ENCODE assay signal across 37 cellular contexts in the genomic region with DNA sequence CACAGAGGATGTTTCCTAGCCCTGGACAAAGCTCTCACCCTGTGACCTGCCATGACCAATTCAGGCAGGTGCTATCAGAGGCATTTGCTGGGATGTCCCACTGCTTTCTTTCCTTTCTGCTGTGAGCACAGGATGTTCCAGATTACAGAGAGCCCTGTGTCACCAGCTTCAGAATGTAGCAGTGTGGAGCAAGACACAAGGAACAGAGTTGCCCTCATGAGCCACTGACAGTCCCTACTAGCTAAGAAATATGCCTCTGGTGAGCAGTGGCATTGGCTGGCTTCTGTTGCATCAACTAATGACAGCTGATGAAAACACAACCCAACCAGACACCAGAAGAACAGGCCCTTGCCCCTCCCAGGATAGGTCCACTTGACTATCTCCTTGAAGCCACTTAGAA.
DNase-seq lines count a peak whose midpoint lies in the region; ATAC-seq, FAIRE-seq and TF ChIP-seq lines count a peak whose summit lies in the region.
"Had no signal": no experiment of that assay in that cellular context is flagged by ENCODE, and none has a peak within 500 bp of the region (broad histone marks: within the 10 kb centered on the region; RNA-seq: fewer than 3 reads in every experiment).

No MANE protein-coding gene starts in this region.

- H3K4ac ChIP-seq in neuronal stem cell (ENCODE audit: low read length) = no peak overlapping the region

- no peak overlapping the region for H3K27ac Mint-ChIP-seq in activated T-helper 17 cell treated with anti-CD3 and anti-CD28 coated beads, Interleukin-2, amount 50 U/mL, for 72 hours
- H3K27ac Mint-ChIP-seq: B cell; CD14-positive monocyte; CD4-positive, alpha-beta memory T cell; CD4-positive, alpha-beta T cell; CD4-positive, CD25-positive, alpha-beta regulatory T cell; CD8-positive, alpha-beta T cell had no signal

- H2AFZ ChIP-seq in neuronal stem cell (ENCODE audit: low read length) = no peak overlapping the region

- no peak for TF ChIP-seq POLR2A in gastrocnemius medialis (IDR thresholded peaks at IDR 0.05)

- H3K4me1 Mint-ChIP-seq in activated T-helper 17 cell treated with anti-CD3 and anti-CD28 coated beads, Interleukin-2, amount 50 U/mL, for 72 hours = no peaks in the 10 kb centered on the region
- H3K4me1 Mint-ChIP-seq: B cell; CD4-positive, alpha-beta memory T cell; CD4-positive, CD25-positive, alpha-beta regulatory T cell; CD8-positive, alpha-beta memory T cell had no signal

- H2BK5ac ChIP-seq in neuronal stem cell (ENCODE audit: low read length) = no peak overlapping the region

- H3K9ac ChIP-seq in neuronal stem cell (ENCODE audit: low read depth, low read length, poor library complexity) = peak overlapping the region; percentile 61
- H3K9ac ChIP-seq: BLaER1; BLaER1 treated with 17β-estradiol and CSF1 and Interleukin-3, amounts not matched to agents 10 nM and 100 nM had no signal

- H2BK120ac ChIP-seq in neuronal stem cell (ENCODE audit: low read depth, low read length) = no peak overlapping the region

- H2BK12ac ChIP-seq in neuronal stem cell (ENCODE audit: low read length) = no peak overlapping the region

- H4K91ac ChIP-seq in neuronal stem cell (ENCODE audit: low read depth, low read length, poor library complexity) = no peak overlapping the region

- H3K4me3 ChIP-seq in bronchial epithelial cell (ENCODE audit: low read depth, low read length) = no peak overlapping the region
- no peak overlapping the region for H3K4me3 ChIP-seq in neuronal stem cell (ENCODE audit: low read length in 2 of 2)
- H3K4me3 ChIP-seq in gastrocnemius medialis = no peak overlapping the region
- no peak overlapping the region for H3K4me3 ChIP-seq in SJCRH30
- H3K4me3 ChIP-seq: A549; BLaER1; BLaER1 treated with 17β-estradiol and CSF1 and Interleukin-3, amounts not matched to agents 10 nM and 100 nM had no signal

- H3K36me3 ChIP-seq in bronchial epithelial cell (ENCODE audit: control insufficient read depth, insufficient read depth, low read length) (no peaks in the 10 kb centered on the region), neuronal stem cell (replicated peaks in 1 of 2; ENCODE audit: control insufficient read depth in 2 of 2, insufficient read depth in 2 of 2, low read length in 2 of 2) (no peaks in the 10 kb centered on the region), gastrocnemius medialis (no peaks in the 10 kb centered on the region), SJCRH30 (no peaks in the 10 kb centered on the region)
- H3K36me3 ChIP-seq: BE2C; BLaER1; BLaER1 treated with 17β-estradiol and CSF1 and Interleukin-3, amounts not matched to agents 10 nM and 100 nM had no signal

- H3K36me3 Mint-ChIP-seq in activated T-helper 17 cell treated with anti-CD3 and anti-CD28 coated beads, Interleukin-2, amount 50 U/mL, for 72 hours (ENCODE audit: low read depth) = no peaks in the 10 kb centered on the region
- H3K36me3 Mint-ChIP-seq: CD14-positive monocyte; CD4-positive, alpha-beta memory T cell; CD4-positive, CD25-positive, alpha-beta regulatory T cell; CD8-positive, alpha-beta memory T cell; CD8-positive, alpha-beta T cell had no signal

- no peaks in the 10 kb centered on the region for H3K9me3 Mint-ChIP-seq in activated T-helper 17 cell treated with anti-CD3 and anti-CD28 coated beads, Interleukin-2, amount 50 U/mL, for 72 hours
- H3K9me3 Mint-ChIP-seq: CD4-positive, alpha-beta T cell had no signal

- TF ChIP-seq CTCF in bronchial epithelial cell (IDR thresholded peaks at IDR 0.05; ENCODE audit: insufficient read depth, low read length, severe bottlenecking) (no peak), gastrocnemius medialis (IDR thresholded peaks at IDR 0.05 in 4 of 5, conservative IDR thresholded peaks at IDR 0.05 in 1 of 5) (no peak)

- H2BK15ac ChIP-seq in neuronal stem cell (ENCODE audit: low read length) = no peak overlapping the region

- no peaks in the 10 kb centered on the region for H3K27me3 Mint-ChIP-seq in activated T-helper 17 cell treated with anti-CD3 and anti-CD28 coated beads, Interleukin-2, amount 50 U/mL, for 72 hours
- H3K27me3 Mint-ChIP-seq: B cell; CD4-positive, alpha-beta memory T cell; CD4-positive, alpha-beta T cell had no signal

- in situ Hi-C loops in gastrocnemius medialis (cut with MboI; ENCODE audit: low sequenced_read_pairs in 4 of 4) = loop anchor here in 1 of 4 donors (5.0 kb wide), 1 partner anchor 57 kb away; no protein-coding TSS in a partner anchor

- no peak overlapping the region for H3K23ac ChIP-seq in neuronal stem cell (ENCODE audit: low read depth, low read length, poor library complexity)

- no peak overlapping the region for H3K14ac ChIP-seq in neuronal stem cell (ENCODE audit: low read length)

- ATAC-seq in gastrocnemius medialis = peak; percentile 42 to 71
- no peak for ATAC-seq in activated T-helper 17 cell treated with anti-CD3 and anti-CD28 coated beads, Interleukin-2, amount 50 U/mL, for 72 hours (replicated peaks)
- ATAC-seq: A549; CD8-positive, alpha-beta T cell had no signal

- H3K27ac ChIP-seq in neuronal stem cell (replicated peaks; ENCODE audit: low read length) = no peak overlapping the region
- H3K27ac ChIP-seq in gastrocnemius medialis = peak overlapping the region in 1 of 4 donors; percentile 64
- H3K27ac ChIP-seq in SJCRH30 = no peak overlapping the region
- H3K27ac ChIP-seq: 22Rv1; A549; BLaER1; BLaER1 treated with 17β-estradiol and CSF1 and Interleukin-3, amounts not matched to agents 10 nM and 100 nM; C4-2B had no signal

- no peak overlapping the region for H4K8ac ChIP-seq in neuronal stem cell (ENCODE audit: low read depth, low read length)

- DNase-seq in bronchial epithelial cell (ENCODE audit: low read depth) (no peak), myocyte (ENCODE audit: low read depth) (peak; percentile 35), neuronal stem cell (ENCODE audit: low spot score) (no peak), gastrocnemius medialis (peak; percentile 39), GM19238 (ENCODE audit: insufficient read length, low spot score) (no peak), SJCRH30 (no peak)
- no peak for DNase-seq in stimulated activated CD4-positive, alpha-beta T cell treated with anti-CD3 and anti-CD28 coated beads, Interleukin-4, amount 100 ng/mL, for 1 hour
- DNase-seq: 8988T; ACHN; AML-193; BE2C; C1 segment of cervical spinal cord; Caco-2; Calu3; CD4-positive, alpha-beta memory T cell; CD4-positive, alpha-beta T cell; CD4-positive, CD25-positive, alpha-beta regulatory T cell; CD8-positive, alpha-beta memory T cell; CD8-positive, alpha-beta T cell; COR-L47; DMS 273 treated with DMSO at 0.1 percent for 48 hours; DMS153; DMS53; DMS79; DMS79 treated with DMSO at 0.1 percent for 48 hours; DND-41; EL had no signal

- no peaks in the 10 kb centered on the region for H3K4me1 ChIP-seq in neuronal stem cell (ENCODE audit: control insufficient read depth in 2 of 2, insufficient read depth in 1 of 2, low read depth in 1 of 2, low read length in 2 of 2)
- H3K4me1 ChIP-seq in gastrocnemius medialis = peaks cover 0 to 29% of the 10 kb centered on the region in 2 donors
- H3K4me1 ChIP-seq in SJCRH30 = peaks cover 11% of the 10 kb centered on the region
- H3K4me1 ChIP-seq: A549, BE2C, Caco-2 had no signal

- H2AK5ac ChIP-seq in neuronal stem cell (ENCODE audit: low read depth, low read length) = no peak overlapping the region

- H3K4me2 ChIP-seq in neuronal stem cell (ENCODE audit: insufficient read depth, low read length, poor library complexity, severe bottlenecking) = no peak overlapping the region
- H3K4me2 ChIP-seq: A549; BLaER1; BLaER1 treated with 17β-estradiol and CSF1 and Interleukin-3, amounts not matched to agents 10 nM and 100 nM had no signal

- no peaks in the 10 kb centered on the region for H3K79me1 ChIP-seq in neuronal stem cell (ENCODE audit: low read depth, low read length)

- intact Hi-C loops in gastrocnemius medialis (cut with DNase I; ENCODE audit: low total_unique reads) = loop anchor here (10.0 kb wide), 1 partner anchor 660 kb away; no protein-coding TSS in a partner anchor

- FAIRE-seq in bronchial epithelial cell (lab: Jason Lieb, UNC) = peak; percentile 86
- FAIRE-seq: A204.1, A549, D721Med had no signal

- no peak overlapping the region for H3K4me3 Mint-ChIP-seq in activated T-helper 17 cell treated with anti-CD3 and anti-CD28 coated beads, Interleukin-2, amount 50 U/mL, for 72 hours
- H3K4me3 Mint-ChIP-seq: B cell; CD14-positive monocyte; CD4-positive, alpha-beta memory T cell; CD4-positive, alpha-beta T cell; CD8-positive, alpha-beta memory T cell; CD8-positive, alpha-beta T cell had no signal

- H3K18ac ChIP-seq in neuronal stem cell (ENCODE audit: low read length) = no peak overlapping the region

- H3K27me3 ChIP-seq in bronchial epithelial cell (ENCODE audit: control insufficient read depth, insufficient read depth, low read length) (peaks cover 3% of the 10 kb centered on the region), neuronal stem cell (ENCODE audit: control insufficient read depth in 3 of 3, insufficient read depth in 3 of 3, low read depth in 1 of 3, low read length in 3 of 3) (no peaks in the 10 kb centered on the region), gastrocnemius medialis (no peaks in the 10 kb centered on the region), SJCRH30 (no peaks in the 10 kb centered on the region; the same call in 1 of the 2 replicates)
- H3K27me3 ChIP-seq: BE2C; BLaER1; BLaER1 treated with 17β-estradiol and CSF1 and Interleukin-3, amounts not matched to agents 10 nM and 100 nM had no signal

- H3K9me3 ChIP-seq in neuronal stem cell (replicated peaks in 1 of 2; ENCODE audit: control insufficient read depth in 2 of 2, insufficient read depth in 1 of 2, low read depth in 1 of 2, low read length in 2 of 2) (no peaks in the 10 kb centered on the region), gastrocnemius medialis (no peaks in the 10 kb centered on the region), SJCRH30 (replicated peaks) (0 out of 2 replicates have a peak, but pooled peaks cover 2% of the 10 kb centered on the region)
- H3K9me3 ChIP-seq: A549, BE2C, BLaER1, Caco-2 had no signal

Comparison
In these comparisons a context has a peak if more than half of its experiments do, and no peak if none do; other contexts are left out.
1. DNase-seq: peak in myocyte (single experiment) and gastrocnemius medialis (2 of 2); none in bronchial epithelial cell (single experiment), neuronal stem cell (single experiment), GM19238 (single experiment), stimulated activated CD4-positive, alpha-beta T cell treated with anti-CD3 and anti-CD28 coated beads, Interleukin-4, amount 100 ng/mL, for 1 hour (single experiment) and SJCRH30 (0 of 2).